ENCODE assay signal across 9 cellular contexts in the genomic region with DNA sequence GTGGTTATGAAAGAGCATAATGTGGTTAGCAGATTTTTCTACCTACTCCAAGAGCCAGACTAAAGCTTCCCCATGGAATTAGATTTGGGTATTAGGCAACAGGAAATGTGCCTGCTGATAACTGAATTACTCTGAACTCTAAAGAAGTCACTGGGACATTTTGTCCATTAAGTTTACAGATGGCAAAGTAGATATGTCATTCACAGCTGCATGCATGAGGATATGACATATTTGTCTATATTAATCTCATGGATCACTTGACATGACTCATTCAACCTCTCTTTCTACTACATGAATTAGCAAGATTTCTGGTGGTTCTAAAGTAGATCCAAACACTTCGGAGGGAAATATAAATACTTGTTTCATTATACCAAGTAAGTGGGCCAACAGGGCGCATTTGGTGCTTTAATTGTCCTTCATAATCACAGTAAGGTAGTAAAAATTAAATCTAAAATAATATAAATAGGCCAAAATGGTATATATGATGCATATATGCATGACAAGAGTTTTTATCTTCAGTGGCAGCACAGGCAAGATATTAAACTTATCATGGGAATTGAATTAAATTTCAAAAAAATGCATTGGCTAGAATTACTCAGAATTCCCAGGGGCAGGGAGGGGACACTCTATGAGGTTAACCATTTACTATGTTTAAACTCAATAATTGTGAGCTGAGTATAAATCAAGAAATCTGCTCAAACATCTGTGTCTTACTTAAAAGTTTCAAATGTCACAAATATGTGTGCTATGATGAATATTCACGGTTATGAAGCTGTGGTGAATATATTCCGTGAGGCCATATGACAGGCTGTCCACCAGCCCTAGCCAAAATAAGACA.
DNase-seq lines count a peak whose midpoint lies in the region; ATAC-seq and TF ChIP-seq lines count a peak whose summit lies in the region.
"Had no signal": no experiment of that assay in that cellular context is flagged by ENCODE, and none has a peak within 500 bp of the region (broad histone marks: within the 10 kb centered on the region; RNA-seq: fewer than 3 reads in every experiment).

No MANE protein-coding gene starts in this region.

- H3K9me3 ChIP-seq in heart right ventricle (peaks cover 0 to 19% (median 0%) of the 10 kb centered on the region in 11 donors), suprapubic skin (no peaks in the 10 kb centered on the region)

- POLR2A ChIA-PET in naive thymus-derived CD8-positive, alpha-beta T cell (lab: Charles Lee): no interaction called here

- no peak for TF ChIP-seq POLR2A in suprapubic skin (IDR thresholded peaks at IDR 0.05)

- 69 to 82% methylated on average over 4 of the region's 4 CpGs for WGBS in heart right ventricle, 2 donors
- WGBS in suprapubic skin: 66% methylated on average over 4 of the region's 4 CpGs

- H3K27me3 Mint-ChIP-seq in naive thymus-derived CD8-positive, alpha-beta T cell: no peaks in the 10 kb centered on the region
- H3K27me3 Mint-ChIP-seq: activated B cell treated with CpG ODN at 0.5 μM for 24 hours had no signal

- H3K27ac Mint-ChIP-seq in naive thymus-derived CD8-positive, alpha-beta T cell: peak overlapping the region in 1 of 10 donors; percentile 29
- H3K27ac Mint-ChIP-seq: activated B cell treated with CpG ODN at 0.5 μM for 24 hours had no signal

- H3K36me3 ChIP-seq in heart right ventricle: no peaks in the 10 kb centered on the region
- H3K36me3 ChIP-seq in suprapubic skin: no peaks in the 10 kb centered on the region

- no peaks in the 10 kb centered on the region for H3K36me3 Mint-ChIP-seq in naive thymus-derived CD8-positive, alpha-beta T cell

- no peaks in the 10 kb centered on the region for H3K9me3 Mint-ChIP-seq in naive thymus-derived CD8-positive, alpha-beta T cell
- H3K9me3 Mint-ChIP-seq: activated B cell treated with CpG ODN at 0.5 μM for 24 hours had no signal

- intact Hi-C loops in heart right ventricle (cut with DNase I): no loop called here

- no peak for TF ChIP-seq EP300 in suprapubic skin (IDR thresholded peaks at IDR 0.05)

- no peaks in the 10 kb centered on the region for H3K27me3 ChIP-seq in heart right ventricle
- H3K27me3 ChIP-seq in suprapubic skin: no peaks in the 10 kb centered on the region

- H3K4me1 Mint-ChIP-seq in naive thymus-derived CD8-positive, alpha-beta T cell: peaks cover 0 to 1% (median 0%) of the 10 kb centered on the region in 4 donors
- H3K4me1 Mint-ChIP-seq: activated B cell treated with CpG ODN at 0.5 μM for 24 hours had no signal

- H3K27ac ChIP-seq in heart right ventricle (peak overlapping the region in 6 of 10 donors; percentile 21 to 77 (median 50)), suprapubic skin (peak overlapping the region; percentile 34)

- H3K4me3 ChIP-seq in heart right ventricle (no peak overlapping the region), suprapubic skin (no peak overlapping the region)

- H3K4me3 Mint-ChIP-seq in naive thymus-derived CD8-positive, alpha-beta T cell: no peak overlapping the region
- H3K4me3 Mint-ChIP-seq: activated B cell treated with CpG ODN at 0.5 μM for 24 hours had no signal

- DNase-seq in HUDEP-2 (lab: John Stamatoyannopoulos, UW; ENCODE audit: unreplicated experiment in 76 of 76) (peak in 43 of 76 experiments; percentile 1 to 94 (median 76)), UCSD-AML1 (lab: John Stamatoyannopoulos, UW; ENCODE audit: unreplicated experiment) (peak; percentile 16), heart right ventricle (no peak), suprapubic skin (ENCODE audit: low spot score in 2 of 2) (no peak), NCI-H2029 (lab: John Stamatoyannopoulos, UW) (no peak), NCI-H1105 (lab: John Stamatoyannopoulos, UW) (no peak)
- no peak for DNase-seq in naive thymus-derived CD8-positive, alpha-beta T cell
- DNase-seq: activated B cell treated with CpG ODN at 0.5 μM for 24 hours; stimulated activated CD4-positive, alpha-beta T cell treated with anti-CD3 and anti-CD28 coated beads, Interleukin-4, amount 100 ng/mL, for 4 hours had no signal

- H3K4me1 ChIP-seq in heart right ventricle (peaks cover 0 to 25% (median 17%) of the 10 kb centered on the region in 9 donors), suprapubic skin (peaks cover 21% of the 10 kb centered on the region)

- peak; percentile 71 to 98 (median 91) for ATAC-seq in heart right ventricle
- no peak for ATAC-seq in naive thymus-derived CD8-positive, alpha-beta T cell

- no peak for TF ChIP-seq CTCF in heart right ventricle (IDR thresholded peaks at IDR 0.05)
- TF ChIP-seq CTCF in suprapubic skin (IDR thresholded peaks at IDR 0.05): no peak

Comparison
In these comparisons a context has a peak if more than half of its experiments do, and no peak if none do; other contexts are left out.
1. DNase-seq: peak in HUDEP-2 (43 of 76) and UCSD-AML1 (single experiment); none in heart right ventricle (0 of 2), suprapubic skin (0 of 2), NCI-H2029 (single experiment), naive thymus-derived CD8-positive, alpha-beta T cell (0 of 10) and NCI-H1105 (single experiment).
2. ATAC-seq: peak in heart right ventricle (8 of 8); none in naive thymus-derived CD8-positive, alpha-beta T cell (0 of 2).